Comparison of ENCODE assay signal across 22 cellular contexts in genomic region chr5:168795943-168796342, GRCh38.
"Had no signal": no experiment of that assay in that cellular context is flagged by ENCODE, and none has a peak within 500 bp of the region (broad histone marks: within the 10 kb centered on the region; RNA-seq: fewer than 3 reads in every experiment).

No MANE protein-coding gene starts in this region.

- H3K4me3 ChIP-seq: K562, SJSA1 had no signal

- H3K27me3 ChIP-seq: SJSA1 had no signal

- H3K4me3 Mint-ChIP-seq: IgD-negative memory B cell had no signal

- H3K9ac ChIP-seq: KMS-11 had no signal

- H3K27ac Mint-ChIP-seq: IgD-negative memory B cell had no signal

- H3K9me3 ChIP-seq: SJSA1 had no signal

- ATAC-seq: K562 had no signal

- DNase-seq: Kasumi-1, MM.1S, NCI-H1092 treated with DMSO at 0.1 percent for 48 hours, NCI-H1436, NCI-H187, NCI-H2029, NCI-H2081 treated with DMSO at 0.1 percent for 48 hours, NCI-H2171, NCI-H226, NCI-H446, NCI-H510A, NCI-H524 treated with DMSO at 0.1 percent for 48 hours, NCI-H69, NCI-H774, Right ventricle myocardium superior, RPMI8226, SIG-M5 had no signal

- H3K27ac ChIP-seq: HL-60, KMS-11, SJSA1 had no signal

- H3K9me3 Mint-ChIP-seq: IgD-negative memory B cell had no signal
